In the genomic region with DNA sequence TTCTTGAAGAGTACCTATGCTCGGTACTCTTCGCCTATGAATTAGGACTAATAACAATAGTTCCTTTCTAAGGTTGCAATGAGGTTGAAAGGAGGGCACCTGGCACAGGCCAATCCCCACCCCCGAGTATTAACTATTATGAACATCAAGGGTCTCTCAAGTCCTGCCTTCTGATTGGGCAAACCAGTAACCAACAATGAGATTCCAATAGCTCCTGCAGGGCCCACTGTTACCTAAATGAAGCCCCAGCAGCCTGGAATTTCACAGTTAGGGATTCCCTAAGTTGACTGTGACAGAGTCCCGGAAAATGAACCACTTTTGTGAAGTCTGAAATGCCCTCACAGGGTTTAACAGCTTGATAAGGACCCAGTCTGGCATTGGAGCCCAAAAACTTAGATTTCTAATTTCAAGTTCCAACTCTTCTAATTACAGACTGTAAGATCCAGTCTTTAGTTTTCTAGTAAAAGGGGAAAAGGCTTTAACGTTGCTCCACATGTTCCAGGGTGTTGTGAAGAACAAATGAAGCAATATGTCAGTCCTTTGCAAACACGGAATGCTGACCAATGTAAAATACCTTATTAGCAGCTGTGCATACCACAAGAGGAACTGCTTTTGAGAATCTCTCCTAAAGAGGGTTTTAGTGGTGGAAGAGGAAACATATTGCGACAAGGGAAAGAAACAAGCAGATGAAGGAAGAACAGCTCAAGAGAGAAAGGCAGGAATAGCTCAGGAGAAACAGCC, we compare ENCODE assay signal across 15 cellular contexts.
DNase-seq lines count a peak whose midpoint lies in the region; ATAC-seq, FAIRE-seq and TF ChIP-seq lines count a peak whose summit lies in the region.
"Had no signal": no experiment of that assay in that cellular context is flagged by ENCODE, and none has a peak within 500 bp of the region (broad histone marks: within the 10 kb centered on the region; RNA-seq: fewer than 3 reads in every experiment).

No MANE protein-coding gene starts in this region.

- H3K4me1 ChIP-seq in right atrium auricular region (no peaks in the 10 kb centered on the region), NT2/D1 (ENCODE audit: insufficient read depth, insufficient read length) (no peaks in the 10 kb centered on the region), right cardiac atrium (ENCODE audit: control insufficient read depth, insufficient read depth, low read length) (no peaks in the 10 kb centered on the region)
- H3K4me1 ChIP-seq: spleen had no signal

- H3K36me3 ChIP-seq in right atrium auricular region (no peaks in the 10 kb centered on the region), NT2/D1 (ENCODE audit: insufficient read depth, insufficient read length, low read length) (no peaks in the 10 kb centered on the region)
- H3K36me3 ChIP-seq: spleen, thoracic aorta had no signal

- H3K4me3 ChIP-seq in right atrium auricular region (no peak overlapping the region), NT2/D1 (ENCODE audit: insufficient read length, low read depth) (no peak overlapping the region), right cardiac atrium (ENCODE audit: low read length) (no peak overlapping the region)
- H3K4me3 ChIP-seq: spleen, thoracic aorta had no signal

- peak; percentile 73 for ATAC-seq in Right ventricle myocardium superior (ENCODE audit: poor library complexity)
- ATAC-seq in right cardiac atrium, result peak; percentile 48 to 63
- ATAC-seq in GM18870 (IDR thresholded peaks at IDR 0.05; ENCODE audit: unreplicated experiment), result no peak
- ATAC-seq in GM21447 (IDR thresholded peaks at IDR 0.05; ENCODE audit: unreplicated experiment), result no peak

- H3K27ac ChIP-seq in right atrium auricular region (peak overlapping the region in 1 of 2 donors; percentile 25), right cardiac atrium (ENCODE audit: low read length) (no peak overlapping the region)
- H3K27ac ChIP-seq: thoracic aorta had no signal

- H3K27me3 ChIP-seq in right atrium auricular region (no peaks in the 10 kb centered on the region), NT2/D1 (ENCODE audit: insufficient read depth, insufficient read length) (no peaks in the 10 kb centered on the region), right cardiac atrium (ENCODE audit: control insufficient read depth, insufficient read depth) (no peaks in the 10 kb centered on the region)
- H3K27me3 ChIP-seq: spleen had no signal

- no peak for DNase-seq in Right ventricle myocardium superior
- no peak for DNase-seq in right atrium auricular region (ENCODE audit: low spot score)
- peak; percentile 16 for DNase-seq in NT2/D1 (ENCODE audit: low read depth, low spot score)
- no peak for DNase-seq in right cardiac atrium
- DNase-seq in urothelium cell line (ENCODE audit: low spot score), result no peak
- DNase-seq in NCI-H2081 treated with DMSO at 0.1 percent for 48 hours (lab: John Stamatoyannopoulos, UW), result no peak
- DNase-seq: activated CD4-positive, alpha-beta memory T cell treated with anti-CD3 and anti-CD28 coated beads, Interleukin-2, amount 10 ng/mL, durations not matched to agents 7 days and 5 days; activated effector memory CD4-positive, alpha-beta T cell treated with anti-CD3 and anti-CD28 coated beads, Interleukin-2, amount 50 U/mL, for 16 hours; NCI-H446 treated with DMSO at 0.1 percent for 48 hours had no signal

- no peak overlapping the region for H3K9ac ChIP-seq in NT2/D1 (ENCODE audit: insufficient read length, low read depth)

- no peak for TF ChIP-seq CTCF in right atrium auricular region (IDR thresholded peaks at IDR 0.05)

- FAIRE-seq in urothelium cell line (lab: Jason Lieb, UNC), result no peak
- FAIRE-seq: endometrium, G401.6 had no signal

- WGBS in right cardiac atrium, result 63% methylated on average over 7 of the region's 7 CpGs

- intact Hi-C loops in Right ventricle myocardium superior (cut with DNase I) (no loop called here), right cardiac atrium (cut with DNase I) (no loop called here)

- H3K9me3 ChIP-seq in right atrium auricular region (no peaks in the 10 kb centered on the region), NT2/D1 (ENCODE audit: insufficient read depth, low read length) (no peaks in the 10 kb centered on the region), right cardiac atrium (ENCODE audit: control insufficient read depth, low read length) (no peaks in the 10 kb centered on the region)
- H3K9me3 ChIP-seq: spleen, thoracic aorta had no signal

Comparison
In these comparisons a context has a peak if more than half of its experiments do, and no peak if none do; other contexts are left out.
1. ATAC-seq: peak in Right ventricle myocardium superior (single experiment) and right cardiac atrium (2 of 2); none in GM18870 (single experiment) and GM21447 (single experiment).